29 cellular contexts compared by ENCODE assay signal in genomic region chr5:116473706-116474105, GRCh38.
"Had no signal": no experiment of that assay in that cellular context is flagged by ENCODE, and none has a peak within 500 bp of the region (broad histone marks: within the 10 kb centered on the region; RNA-seq: fewer than 3 reads in every experiment).

No MANE protein-coding gene starts in this region.

- DNase-seq: islet precursor cell; left ventricle myocardium inferior; mesendoderm; mucosa of descending colon; naive thymus-derived CD4-positive, alpha-beta T cell; occipital lobe; retina; right cardiac atrium; stimulated activated CD4-positive, alpha-beta T cell treated with anti-CD3 and anti-CD28 coated beads, Interleukin-12 subunit alpha, Interleukin-12 subunit beta, amount 100 ng/mL, for 4 hours; stimulated activated CD4-positive, alpha-beta T cell treated with anti-CD3 and anti-CD28 coated beads, Interleukin-15, amount 100 ng/mL, for 24 hours; stimulated activated CD4-positive, alpha-beta T cell treated with anti-CD3 and anti-CD28 coated beads, Interleukin-2, amount 100 ng/mL, for 24 hours; stimulated activated CD4-positive, alpha-beta T cell treated with anti-CD3 and anti-CD28 coated beads, Interleukin-4, amount 100 ng/mL, for 1 hour; stimulated activated naive B cell treated with anti-CD40 and anti-IgM and Interleukin-4, amounts not matched to agents 10 μg/mL and 1 μg/mL and 100 μg/mL, for 72 hours; stimulated activated naive CD8-positive, alpha-beta T cell treated with anti-CD3 and anti-CD28 coated beads, Interleukin-15, Interleukin-2, amounts not matched to agents 100 U/mL and 50 U/mL, for 24 hours; stomach; testis; thyroid gland; transverse colon; upper lobe of left lung had no signal

- H3K9ac ChIP-seq: neural progenitor cell, parathyroid adenoma had no signal

- H3K9me3 ChIP-seq: testis, thyroid gland, vagina had no signal

- H3K27me3 Mint-ChIP-seq: natural killer cell treated with Interleukin-12 subunit alpha and Interleukin-12 subunit beta and Interleukin-15 and Interleukin-18, amount 100 ng/mL, for 72 hours; stimulated activated naive B cell treated with anti-CD40 and anti-IgM and Interleukin-4, amounts not matched to agents 10 μg/mL and 1 μg/mL and 100 μg/mL, for 72 hours had no signal

- H3K27ac Mint-ChIP-seq: naive thymus-derived CD4-positive, alpha-beta T cell; natural killer cell treated with Interleukin-12 subunit alpha and Interleukin-12 subunit beta and Interleukin-15 and Interleukin-18, amount 100 ng/mL, for 72 hours; neural progenitor cell; stimulated activated naive B cell treated with anti-CD40 and anti-IgM and Interleukin-4, amounts not matched to agents 10 μg/mL and 1 μg/mL and 100 μg/mL, for 72 hours had no signal

- H3K4me1 Mint-ChIP-seq: naive thymus-derived CD4-positive, alpha-beta T cell; neural progenitor cell had no signal

- H3K4me3 Mint-ChIP-seq: mesothelial cell of epicardium; naive thymus-derived CD4-positive, alpha-beta T cell; natural killer cell treated with Interleukin-12 subunit alpha and Interleukin-12 subunit beta and Interleukin-15 and Interleukin-18, amount 100 ng/mL, for 72 hours; neural progenitor cell; stimulated activated naive B cell treated with anti-CD40 and anti-IgM and Interleukin-4, amounts not matched to agents 10 μg/mL and 1 μg/mL and 100 μg/mL, for 72 hours had no signal

- H3K27me3 ChIP-seq: hepatocyte, neural progenitor cell, neutrophil, stomach, testis, thyroid gland, transverse colon, upper lobe of left lung, vagina had no signal

- H3K4me1 ChIP-seq: left ventricle myocardium inferior, neural progenitor cell, parathyroid adenoma, stomach, testis, thyroid gland, transverse colon, vagina had no signal

- H3K4me3 ChIP-seq: hepatocyte, left ventricle myocardium inferior, lung, mucosa of descending colon, neural progenitor cell, skin epidermis, stomach, testis, thyroid gland, transverse colon, upper lobe of left lung, vagina had no signal

- H3K27ac ChIP-seq: hepatocyte, left ventricle myocardium inferior, neural progenitor cell, neutrophil, parathyroid adenoma, skin epidermis, stomach, testis, thyroid gland, transverse colon, vagina had no signal

- ATAC-seq: mucosa of descending colon; naive thymus-derived CD4-positive, alpha-beta T cell; sciatic nerve; stimulated activated naive B cell treated with anti-CD40 and anti-IgM and Interleukin-4, amounts not matched to agents 10 μg/mL and 1 μg/mL and 100 μg/mL, for 72 hours; stimulated activated naive CD8-positive, alpha-beta T cell treated with anti-CD3 and anti-CD28 coated beads, Interleukin-15, Interleukin-2, amounts not matched to agents 100 U/mL and 50 U/mL, for 24 hours had no signal
